ENCODE assay signal across 25 cellular contexts in genomic region chr1:27744556-27744955, GRCh38.
"Had no signal": no experiment of that assay in that cellular context is flagged by ENCODE, and none has a peak within 500 bp of the region (broad histone marks: within the 10 kb centered on the region; RNA-seq: fewer than 3 reads in every experiment).

No MANE protein-coding gene starts in this region.

- DNase-seq: activated CD4-positive, alpha-beta memory T cell treated with anti-CD3 and anti-CD28 coated beads, Interleukin-2, amount 10 ng/mL, durations not matched to agents 7 days and 5 days; activated CD4-positive, alpha-beta T cell treated with anti-CD3 and anti-CD28 coated beads, Interleukin-2, amount 50 U/mL, for 1 hour; activated CD4-positive, CD25-positive, alpha-beta regulatory T cell; activated CD8-positive, alpha-beta memory T cell treated with anti-CD3 and anti-CD28 coated beads, Interleukin-2, amount 50 U/mL, for 4 hours; activated naive CD4-positive, alpha-beta T cell treated with anti-CD3 and anti-CD28 coated beads, Interleukin-2, amount 50 U/mL, for 16 hours; activated naive CD8-positive, alpha-beta T cell treated with anti-CD3 and anti-CD28 coated beads, Interleukin-2, amount 10 ng/mL, durations not matched to agents 7 days and 5 days; activated T-cell treated with anti-CD3 and anti-CD28 coated beads, Interleukin-2, amount 50 U/mL, for 72 hours; adrenal gland; anterior cingulate cortex; cerebellar nuclear complex; MM.1S; NCI-H1105 treated with DMSO at 0.1 percent for 48 hours; NCI-H1436 treated with DMSO at 0.1 percent for 48 hours; NCI-H187; NCI-H2081; NCI-H446; NCI-H524; SHP77; SW 1271; T-helper 9 cell had no signal

- ATAC-seq: activated T-cell treated with anti-CD3 and anti-CD28 coated beads, Interleukin-2, amount 50 U/mL, for 72 hours; SK-N-SH treated with all-trans-retinoic acid at 6 μM for 48 hours had no signal

- H3K27ac Mint-ChIP-seq: activated CD4-positive, alpha-beta memory T cell treated with anti-CD3 and anti-CD28 coated beads, Interleukin-2, amount 10 ng/mL, durations not matched to agents 7 days and 5 days; activated naive CD8-positive, alpha-beta T cell treated with anti-CD3 and anti-CD28 coated beads, Interleukin-2, amount 10 ng/mL, durations not matched to agents 7 days and 5 days; activated T-cell treated with anti-CD3 and anti-CD28 coated beads, Interleukin-2, amount 50 U/mL, for 72 hours; T-helper 1 cell treated with Interleukin-12 subunit alpha and Interleukin-12 subunit beta and Interleukin-4 antibody, amounts not matched to agents 30 μg/mL and 1 μg/mL, for 36 hours had no signal

- H3K27me3 ChIP-seq: adrenal gland, SJSA1 had no signal

- H3K4me1 Mint-ChIP-seq: activated CD4-positive, alpha-beta memory T cell treated with anti-CD3 and anti-CD28 coated beads, Interleukin-2, amount 10 ng/mL, durations not matched to agents 7 days and 5 days; activated naive CD8-positive, alpha-beta T cell treated with anti-CD3 and anti-CD28 coated beads, Interleukin-2, amount 10 ng/mL, durations not matched to agents 7 days and 5 days had no signal

- FAIRE-seq: RCC 7860, TTC549 had no signal

- H3K9me3 ChIP-seq: adrenal gland, SJSA1 had no signal

- H3K4me3 Mint-ChIP-seq: activated CD4-positive, alpha-beta memory T cell treated with anti-CD3 and anti-CD28 coated beads, Interleukin-2, amount 10 ng/mL, durations not matched to agents 7 days and 5 days; activated naive CD8-positive, alpha-beta T cell treated with anti-CD3 and anti-CD28 coated beads, Interleukin-2, amount 10 ng/mL, durations not matched to agents 7 days and 5 days; activated T-cell treated with anti-CD3 and anti-CD28 coated beads, Interleukin-2, amount 50 U/mL, for 72 hours; T-helper 1 cell treated with Interleukin-12 subunit alpha and Interleukin-12 subunit beta and Interleukin-4 antibody, amounts not matched to agents 30 μg/mL and 1 μg/mL, for 36 hours had no signal

- H3K4me3 ChIP-seq: adrenal gland, SJSA1 had no signal

- H3K27me3 Mint-ChIP-seq: activated CD4-positive, alpha-beta memory T cell treated with anti-CD3 and anti-CD28 coated beads, Interleukin-2, amount 10 ng/mL, durations not matched to agents 7 days and 5 days; activated naive CD8-positive, alpha-beta T cell treated with anti-CD3 and anti-CD28 coated beads, Interleukin-2, amount 10 ng/mL, durations not matched to agents 7 days and 5 days had no signal

- H3K9me3 Mint-ChIP-seq: activated CD4-positive, alpha-beta memory T cell treated with anti-CD3 and anti-CD28 coated beads, Interleukin-2, amount 10 ng/mL, durations not matched to agents 7 days and 5 days; activated naive CD8-positive, alpha-beta T cell treated with anti-CD3 and anti-CD28 coated beads, Interleukin-2, amount 10 ng/mL, durations not matched to agents 7 days and 5 days; activated T-cell treated with anti-CD3 and anti-CD28 coated beads, Interleukin-2, amount 50 U/mL, for 72 hours; T-helper 1 cell treated with Interleukin-12 subunit alpha and Interleukin-12 subunit beta and Interleukin-4 antibody, amounts not matched to agents 30 μg/mL and 1 μg/mL, for 36 hours had no signal
